7 cellular contexts compared by ENCODE assay signal in genomic region chr2:61694312-61695274, GRCh38.
A peak's percentile ranks its signal among the peaks of the same experiment; 100 is the strongest.
DNase-seq lines count a peak whose midpoint lies in the region; ATAC-seq, FAIRE-seq and TF ChIP-seq lines count a peak whose summit lies in the region.

No MANE protein-coding gene starts in this region.

- no peaks in the 10 kb centered on the region for H3K36me3 ChIP-seq in keratinocyte (ENCODE audit: control insufficient read depth in 2 of 2, extremely low read depth in 1 of 2, insufficient read depth in 2 of 2, low read length in 2 of 2)

- H3K27me3 ChIP-seq in keratinocyte (ENCODE audit: control insufficient read depth, extremely low read depth, insufficient read depth, low read length), result no peaks in the 10 kb centered on the region

- peak overlapping the region; percentile 96 for H2AFZ ChIP-seq in keratinocyte (ENCODE audit: control insufficient read depth, low read length)

- peak; percentile 23 to 56 (median 41) for TF ChIP-seq CTCF in keratinocyte (optimal IDR thresholded peaks at IDR 0.05 in 1 of 3, IDR thresholded peaks at IDR 0.05 in 1 of 3, conservative IDR thresholded peaks at IDR 0.05 in 1 of 3; ENCODE audit: extremely low read depth in 1 of 3, insufficient read depth in 2 of 3, low read length in 3 of 3)

- peak; percentile 94 for ATAC-seq in GM18505 (IDR thresholded peaks at IDR 0.05; ENCODE audit: unreplicated experiment)
- peak; percentile 91 for ATAC-seq in HG02870 (IDR thresholded peaks at IDR 0.05; ENCODE audit: unreplicated experiment)
- ATAC-seq in central memory CD8-positive, alpha-beta T cell (replicated peaks; ENCODE audit: extremely low read depth, poor library complexity, severe bottlenecking), result peak; percentile 72

- H3K27ac Mint-ChIP-seq in central memory CD8-positive, alpha-beta T cell (ENCODE audit: low read depth), result peak overlapping the region; percentile 90

- DNase-seq in NCI-H2081 (lab: John Stamatoyannopoulos, UW) (peak; percentile 83 to 92), keratinocyte (ENCODE audit: low read depth, low spot score) (peak; percentile 41)
- peak; percentile 72 to 83 (median 76) for DNase-seq in activated CD4-positive, CD25-positive, alpha-beta regulatory T cell (lab: John Stamatoyannopoulos, UW)
- peak; percentile 68 to 74 for DNase-seq in central memory CD8-positive, alpha-beta T cell (ENCODE audit: low spot score in 2 of 2)
- peak; percentile 71 to 86 (median 80) for DNase-seq in stimulated activated CD4-positive, alpha-beta T cell treated with anti-CD3 and anti-CD28 coated beads, Interleukin-12 subunit alpha, Interleukin-12 subunit beta, amount 100 ng/mL, for 48 hours (ENCODE audit: low read depth in 2 of 3, low spot score in 1 of 3)

- H3K36me3 Mint-ChIP-seq in central memory CD8-positive, alpha-beta T cell (ENCODE audit: insufficient read depth), result peaks cover 3% of the 10 kb centered on the region

- no peaks in the 10 kb centered on the region for H3K27me3 Mint-ChIP-seq in central memory CD8-positive, alpha-beta T cell

- H3K9me3 Mint-ChIP-seq in central memory CD8-positive, alpha-beta T cell, result no peaks in the 10 kb centered on the region

- no peaks in the 10 kb centered on the region for H4K20me1 ChIP-seq in keratinocyte (ENCODE audit: control insufficient read depth, extremely low read depth, insufficient read depth, low read length)

- H3K27ac ChIP-seq in keratinocyte (ENCODE audit: control insufficient read depth, insufficient read depth, low read length), result peak overlapping the region; percentile 71

- H3K9me1 ChIP-seq in keratinocyte (ENCODE audit: control insufficient read depth, extremely low read depth, insufficient read depth, low read length), result no peaks in the 10 kb centered on the region

- peak overlapping the region; percentile 90 for H3K4me3 Mint-ChIP-seq in central memory CD8-positive, alpha-beta T cell

- H3K4me3 ChIP-seq in keratinocyte (ENCODE audit: control insufficient read depth in 2 of 3, extremely low read depth in 1 of 3, insufficient read depth in 2 of 3, low read depth in 1 of 3, low read length in 3 of 3), result peak overlapping the region; percentile 64 to 71 (median 71)

- TF ChIP-seq POLR2A in GM18505 (IDR thresholded peaks at IDR 0.05; ENCODE audit: borderline replicate concordance, extremely low read depth, insufficient read depth, insufficient read length), result peak; percentile 95

- no peak for FAIRE-seq in keratinocyte (lab: Jason Lieb, UNC)

- no peaks in the 10 kb centered on the region for H3K9me3 ChIP-seq in keratinocyte (ENCODE audit: control insufficient read depth, low read depth, low read length)

- peaks cover 13% of the 10 kb centered on the region for H3K4me1 Mint-ChIP-seq in central memory CD8-positive, alpha-beta T cell

- dilution Hi-C loops in keratinocyte (cut with MboI; ENCODE audit: extremely low pct_ligation_motif_present, low sequenced_read_pairs), result no loop called here

- H3K9ac ChIP-seq in keratinocyte (ENCODE audit: control insufficient read depth, extremely low read depth, insufficient read depth, low read length), result peak overlapping the region; percentile 83

- H3K4me2 ChIP-seq in keratinocyte (ENCODE audit: control insufficient read depth, extremely low read depth, insufficient read depth, low read depth, low read length), result peak overlapping the region; percentile 90

- H3K79me2 ChIP-seq in keratinocyte (ENCODE audit: control insufficient read depth, insufficient read depth, low read length), result no peaks in the 10 kb centered on the region

- peaks cover 10% of the 10 kb centered on the region for H3K4me1 ChIP-seq in keratinocyte (ENCODE audit: control insufficient read depth, extremely low read depth, insufficient read depth, low read length)

Comparison
In these comparisons a context has a peak if more than half of its experiments do, and no peak if none do; other contexts are left out.
1. Peak in every context shown above with its lines: DNase-seq, ATAC-seq, H3K4me3 ChIP-seq and H3K27ac ChIP-seq.